In the genomic region with DNA sequence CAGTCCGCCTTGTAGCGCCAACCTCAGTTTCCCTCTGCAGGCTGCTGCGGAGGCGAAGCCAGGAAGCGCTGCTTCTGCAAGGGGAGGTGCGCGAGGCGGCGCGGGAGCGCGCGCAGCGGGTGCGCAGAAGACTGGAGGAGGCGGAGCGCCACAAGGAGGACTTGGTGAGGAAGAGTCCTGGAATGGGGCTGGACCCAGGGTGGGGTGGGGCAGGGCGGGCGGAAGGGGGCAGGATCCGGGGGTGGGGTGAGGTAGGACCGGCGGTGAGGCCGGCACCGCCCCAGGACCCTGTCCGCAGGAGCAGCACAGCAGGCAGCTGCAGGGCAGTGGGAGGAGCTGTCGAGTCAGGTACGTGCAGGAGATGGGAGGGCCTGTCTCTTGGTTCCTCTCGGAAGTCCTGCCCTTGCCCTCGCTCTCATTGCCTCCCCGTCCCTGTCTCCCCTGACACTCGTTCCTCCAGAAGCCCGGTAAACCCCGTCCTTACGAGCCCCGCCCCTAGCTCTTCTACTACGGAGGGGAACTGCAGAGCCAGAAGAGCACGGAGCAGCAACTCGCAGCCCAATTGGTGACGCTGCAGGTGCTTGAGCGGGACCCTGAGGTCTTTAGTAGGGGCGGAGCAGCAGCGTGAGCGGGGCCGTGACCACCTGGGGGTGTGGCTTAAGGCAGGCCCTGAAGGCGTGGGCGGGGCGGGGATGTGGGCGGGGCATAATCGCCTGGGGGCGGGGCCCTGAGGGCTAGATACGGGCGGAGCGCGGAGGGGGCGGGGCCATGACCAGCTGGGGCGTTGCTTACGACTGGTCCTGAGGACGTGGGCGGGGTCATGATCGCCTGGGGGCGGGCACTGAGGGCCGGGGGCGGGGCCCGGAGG, we compare ENCODE assay signal across 8 cellular contexts.
DNase-seq lines count a peak whose midpoint lies in the region; ATAC-seq and TF ChIP-seq lines count a peak whose summit lies in the region.
"Not testable (repeated sequence)": the region's sequence is repeated elsewhere in the genome, so short reads cannot be mapped to it uniquely, and the experiment has no call there.

No MANE protein-coding gene starts in this region.

- intact Hi-C loops in left lung (cut with DNase I) = not testable (repeated sequence)

- peaks cover 25% of the 10 kb centered on the region for H3K4me1 ChIP-seq in BLaER1
- peaks cover 0 to 15% of the 10 kb centered on the region in 2 donors for H3K4me1 ChIP-seq in left lung

- H3K27ac ChIP-seq in BLaER1 = not testable (repeated sequence)
- peak overlapping the region; percentile 49 to 81 for H3K27ac ChIP-seq in left lung

- H3K9ac ChIP-seq in BLaER1 = not testable (repeated sequence)

- H3K27me3 ChIP-seq in BLaER1 (peaks cover 26% of the 10 kb centered on the region), left lung (peaks cover 0 to 14% of the 10 kb centered on the region in 2 donors)

- TF ChIP-seq CTCF in left lung (IDR thresholded peaks at IDR 0.05) = not testable (repeated sequence)

- not testable (repeated sequence) for H3K9me3 ChIP-seq in BLaER1, left lung

- peak overlapping the region; percentile 88 for H3K4me2 ChIP-seq in BLaER1

- peaks cover 21% of the 10 kb centered on the region; the same call in 1 of the 2 replicates for H4K20me1 ChIP-seq in BLaER1

- H3K36me3 ChIP-seq in BLaER1, left lung: not testable (repeated sequence)

- ATAC-seq in GM19328 (IDR thresholded peaks at IDR 0.05; ENCODE audit: unreplicated experiment) (peak; percentile 62), HG03460 (IDR thresholded peaks at IDR 0.05; ENCODE audit: unreplicated experiment) (peak; percentile 68), left lung (peak; percentile 91)

- H3K4me3 ChIP-seq in BLaER1 (peak overlapping the region; percentile 66), left lung (peak overlapping the region; percentile 33 to 60)

- peak; percentile 57 for DNase-seq in NCI-H524 treated with DMSO at 0.1 percent for 48 hours (lab: John Stamatoyannopoulos, UW)
- peak; percentile 98 for DNase-seq in activated CD4-positive, alpha-beta T cell treated with anti-CD3 and anti-CD28 coated beads for 48 hours
- DNase-seq in cortex of kidney (lab: John Stamatoyannopoulos, UW) = peak; percentile 50
- peak; percentile 97 to 99 for DNase-seq in left lung
- peak; percentile 95 for DNase-seq in stimulated activated CD4-positive, alpha-beta T cell treated with anti-CD3 and anti-CD28 coated beads, Interleukin-2, amount 100 ng/mL, for 4 hours (ENCODE audit: low read depth)
